In the genomic region with DNA sequence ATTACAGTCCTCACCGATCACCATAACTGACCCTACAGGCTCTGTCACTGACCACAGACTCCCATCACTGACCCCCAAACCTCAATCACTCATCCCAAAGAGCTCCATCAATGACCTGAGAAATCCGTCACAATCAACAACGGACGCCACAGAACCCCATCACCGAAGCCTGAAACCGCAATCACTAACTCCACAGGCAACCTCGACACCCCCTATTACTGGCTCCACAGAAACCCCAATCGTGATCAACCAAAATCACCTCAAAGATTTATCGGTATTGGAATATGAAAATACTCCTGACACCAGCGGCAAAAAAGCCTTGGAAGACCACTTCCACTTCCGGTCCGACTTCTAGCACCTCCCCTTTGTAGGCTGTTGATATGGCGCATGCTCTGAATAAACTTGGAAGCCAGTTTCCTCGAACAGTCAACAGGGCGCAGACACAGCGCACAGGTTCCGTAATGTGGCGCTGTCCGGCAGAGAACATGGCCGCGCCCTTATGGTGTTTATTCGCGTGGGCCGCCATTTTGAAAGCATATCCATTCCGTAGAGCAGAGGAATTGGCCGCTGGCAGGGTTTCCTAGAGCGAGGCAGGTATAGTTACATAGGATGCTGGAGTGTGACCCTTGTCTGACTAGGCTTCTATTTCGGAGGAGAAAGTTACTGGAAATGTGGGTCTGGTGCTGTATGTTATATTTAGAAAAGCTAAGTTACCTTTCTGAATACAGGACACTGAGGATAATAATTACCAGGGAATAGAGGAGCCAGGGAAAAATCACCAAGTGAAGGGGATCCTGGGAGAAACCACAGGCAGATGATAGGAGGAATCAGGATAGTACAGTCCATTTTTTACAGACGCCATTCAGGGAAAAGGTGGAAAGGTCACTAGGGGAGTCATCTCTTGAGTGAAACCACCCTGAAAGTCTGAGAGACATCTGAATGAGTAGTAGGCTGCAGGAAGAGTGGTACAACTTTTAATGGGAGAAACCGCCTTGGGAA, we compare ENCODE assay signal across 8 cellular contexts. TPM values are rescaled to one million over a fixed set of nuclear protein-coding genes. Genes with fewer than 3 reads are reported as not detected.
DNase-seq lines count a peak whose midpoint lies in the region; ATAC-seq and TF ChIP-seq lines count a peak whose summit lies in the region.

A gene (minus strand): TSS at position 328 of the 999 bp plus-strand sequence. CDS start 2,785 bp downstream, outside the sequence.

- H3K9me3 Mint-ChIP-seq in nephron progenitor cell = peaks cover 76% of the 10 kb centered on the region

- H3K27ac Mint-ChIP-seq in nephron progenitor cell = no peak within 1 kb of the TSS

- H3K4me1 Mint-ChIP-seq in nephron progenitor cell = no peaks in the 10 kb centered on the region

- ATAC-seq in stimulated activated naive CD8-positive, alpha-beta T cell treated with anti-CD3 and anti-CD28 coated beads, Interleukin-15, Interleukin-2, amounts not matched to agents 100 U/mL and 50 U/mL, for 24 hours = peak; percentile 99

- H3K27me3 Mint-ChIP-seq in nephron progenitor cell (ENCODE audit: low read depth, poor library complexity) = peaks cover 8% of the 10 kb centered on the region

- TF ChIP-seq CTCF in foreskin fibroblast (IDR thresholded peaks at IDR 0.05; ENCODE audit: low read depth, low read length) (peak; percentile 31), nephron progenitor cell (IDR thresholded peaks at IDR 0.05) (no peak)

- no peak within 1 kb of the TSS for H3K4me3 Mint-ChIP-seq in nephron progenitor cell

- peak within 1 kb of the TSS; percentile 92 to 95 for H3K4me3 ChIP-seq in foreskin fibroblast (ENCODE audit: low read depth in 1 of 2, low read length in 2 of 2)

- peaks cover 37% of the 10 kb centered on the region for H3K36me3 Mint-ChIP-seq in nephron progenitor cell (ENCODE audit: low read depth)

- DNase-seq in ELR (ENCODE audit: low read depth) (peak; percentile 95), H4 (ENCODE audit: low spot score) (peak; percentile 94), LoVo (ENCODE audit: low spot score) (peak; percentile 56), RPMI8226 (peak; percentile 92), activated gamma-delta T cell treated with Interleukin-2 at 50 U/mL for 16 hours (peak; percentile 90), foreskin fibroblast (peak; percentile 95 to 98), nephron progenitor cell (peak; percentile 78)
- DNase-seq in stimulated activated naive CD8-positive, alpha-beta T cell treated with anti-CD3 and anti-CD28 coated beads, Interleukin-15, Interleukin-2, amounts not matched to agents 100 U/mL and 50 U/mL, for 24 hours = peak; percentile 83

RNA-seq across cellular contexts. Expression of the gene that starts here (rescaled TPM):
- total RNA-seq in H4 (2014; rRNA removed; shearing (Covaris generic)) = 7.5 and 8.1 TPM in 2 replicates

Comparison
In these comparisons a context has a peak if more than half of its experiments do, and no peak if none do; other contexts are left out.
1. Peak in every context shown above with its lines: DNase-seq, ATAC-seq and H3K4me3 ChIP-seq.